Comparison of ENCODE assay signal across 10 cellular contexts in the genomic region with DNA sequence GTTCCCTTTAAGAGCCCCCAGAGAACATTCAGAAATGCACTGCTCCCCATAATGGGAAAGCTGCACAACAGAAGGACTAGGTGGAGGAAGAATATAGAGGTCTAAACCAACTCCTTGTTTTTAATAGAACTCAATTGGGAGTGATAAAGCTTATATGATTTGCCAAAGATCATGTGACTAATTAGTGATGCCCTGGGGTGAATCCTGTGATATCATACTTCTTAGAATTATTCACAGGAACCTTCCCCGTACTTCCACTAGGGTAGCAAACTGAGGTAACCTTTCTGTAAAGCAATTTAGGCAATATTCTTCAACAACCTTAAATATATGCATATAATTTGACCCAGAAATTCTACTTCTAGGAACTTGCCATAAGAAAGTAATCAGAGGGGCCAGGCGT.
"Had no signal": no experiment of that assay in that cellular context is flagged by ENCODE, and none has a peak within 500 bp of the region (broad histone marks: within the 10 kb centered on the region; RNA-seq: fewer than 3 reads in every experiment).

No MANE protein-coding gene starts in this region.

- H3K27ac Mint-ChIP-seq: GM23338, HFFc6, IgD-negative memory B cell had no signal

- H3K36me3 ChIP-seq: HAP-1 had no signal

- H3K4me3 Mint-ChIP-seq: GM23338, HFFc6, IgD-negative memory B cell had no signal

- ATAC-seq: GM23338, HCT116, HepG2 had no signal

- H3K4me2 ChIP-seq: GM23338 had no signal

- H3K9me3 ChIP-seq: HAP-1 had no signal

- FAIRE-seq: H1, H54, HepG2 had no signal

- H3K4me1 Mint-ChIP-seq: IgD-negative memory B cell had no signal

- H3K4me3 ChIP-seq: GM23338, HAP-1 had no signal

- H3K4me1 ChIP-seq: HAP-1 had no signal

- H3K27ac ChIP-seq: HL-60 had no signal

- DNase-seq: HFFc6, KG1 had no signal

- H3K9me3 Mint-ChIP-seq: GM23338, HFFc6 had no signal
